8 cellular contexts compared by ENCODE assay signal in the genomic region with DNA sequence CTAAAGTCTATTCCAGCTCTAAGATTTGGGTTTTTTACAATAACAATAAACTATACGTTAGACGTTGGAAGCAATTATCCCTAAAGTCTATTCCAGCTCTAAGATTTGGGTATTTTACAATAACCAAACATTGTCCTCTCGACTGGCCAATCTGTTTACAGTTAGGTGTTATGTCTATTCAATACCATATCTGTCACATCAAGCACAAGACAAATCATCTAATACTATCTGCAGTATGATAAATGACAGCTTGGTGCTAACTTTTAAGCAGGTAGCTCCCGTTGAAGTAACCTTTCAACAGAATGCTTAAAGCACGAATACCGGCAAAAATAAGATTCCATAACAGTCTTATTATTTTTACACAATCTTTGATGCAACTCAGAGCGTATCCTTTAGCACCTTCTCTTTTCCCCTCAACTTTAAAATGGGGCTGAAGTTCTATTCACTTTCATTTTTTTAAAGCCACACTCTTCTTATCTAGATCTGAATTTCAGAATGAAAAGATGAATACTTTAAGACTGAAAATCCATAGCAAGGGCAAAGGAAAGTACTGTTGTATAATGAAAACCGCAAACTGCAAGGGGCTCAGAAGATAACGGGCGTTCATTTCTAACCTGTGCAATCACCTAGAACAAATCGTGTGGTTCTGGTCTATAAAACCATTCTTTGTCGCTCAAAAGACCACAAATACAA. TPM values are rescaled to one million over a fixed set of nuclear protein-coding genes. Genes with fewer than 3 reads are reported as not detected.
DNase-seq lines count a peak whose midpoint lies in the region; ATAC-seq and TF ChIP-seq lines count a peak whose summit lies in the region.

No MANE protein-coding gene starts in this region.

- H3K4me1 ChIP-seq in heart right ventricle (peaks cover 0 to 58% (median 43%) of the 10 kb centered on the region in 9 donors), tibial nerve (peaks cover 0 to 52% (median 18%) of the 10 kb centered on the region in 4 donors)

- TF ChIP-seq CTCF in heart right ventricle (IDR thresholded peaks at IDR 0.05) (no peak), kidney epithelial cell (IDR thresholded peaks at IDR 0.05; ENCODE audit: insufficient read depth, low read length, poor library complexity, severe bottlenecking) (no peak), tibial nerve (IDR thresholded peaks at IDR 0.05) (no peak)

- H3K27me3 ChIP-seq in heart right ventricle = no peaks in the 10 kb centered on the region
- H3K27me3 ChIP-seq in kidney epithelial cell (ENCODE audit: control insufficient read depth, insufficient read depth, low read length) = no peaks in the 10 kb centered on the region
- H3K27me3 ChIP-seq in tibial nerve = no peaks in the 10 kb centered on the region

- H3K4me3 ChIP-seq in heart right ventricle (peak overlapping the region; percentile 58 to 77 (median 66)), kidney epithelial cell (ENCODE audit: low read depth, low read length) (peak overlapping the region; percentile 77), tibial nerve (peak overlapping the region; percentile 56 to 89 (median 62))

- no peak for TF ChIP-seq EP300 in tibial nerve (IDR thresholded peaks at IDR 0.05)

- no peak for ATAC-seq in heart right ventricle
- no peak for ATAC-seq in HG03280 (IDR thresholded peaks at IDR 0.05; ENCODE audit: unreplicated experiment)

- H3K9me3 ChIP-seq in heart right ventricle = no peaks in the 10 kb centered on the region
- H3K9me3 ChIP-seq in tibial nerve = no peaks in the 10 kb centered on the region

- H3K27me3 Mint-ChIP-seq in activated naive CD8-positive, alpha-beta T cell = no peaks in the 10 kb centered on the region

- peaks cover 45% of the 10 kb centered on the region for H3K4me1 Mint-ChIP-seq in activated naive CD8-positive, alpha-beta T cell (ENCODE audit: low read depth)

- peak overlapping the region; percentile 96 for H3K4me3 Mint-ChIP-seq in activated naive CD8-positive, alpha-beta T cell

- peak overlapping the region; percentile 99 for H3K27ac Mint-ChIP-seq in activated naive CD8-positive, alpha-beta T cell

- H3K27ac ChIP-seq in heart right ventricle (peak overlapping the region; percentile 86 to 99 (median 96)), tibial nerve (peak overlapping the region; percentile 93 to 99 (median 96))

- H3K36me3 ChIP-seq in heart right ventricle (peaks cover 0 to 15% (median 0%) of the 10 kb centered on the region in 9 donors), kidney epithelial cell (ENCODE audit: control insufficient read depth, insufficient read depth, low read length) (no peaks in the 10 kb centered on the region), tibial nerve (peaks cover 0 to 4% (median 0%) of the 10 kb centered on the region in 3 donors)

- no peaks in the 10 kb centered on the region for H3K9me3 Mint-ChIP-seq in activated naive CD8-positive, alpha-beta T cell (ENCODE audit: low read depth)

- H3K36me3 Mint-ChIP-seq in activated naive CD8-positive, alpha-beta T cell = peaks cover 3% of the 10 kb centered on the region

- WGBS in heart right ventricle, 2 donors = 0 to 1% methylated on average over 12 of the region's 12 CpGs
- 0 to 1% methylated on average over 12 of the region's 12 CpGs for WGBS in tibial nerve, 2 donors

- intact Hi-C loops in heart right ventricle (cut with DNase I) (loop anchor here (1.0 to 10.0 kb wide), 16 partner anchors 35 to 265 kb away; a partner anchor contains a TSS), cardiac septum (cut with DNase I) (loop anchor here (1.0 to 5.0 kb wide), 4 partner anchors 50 to 261 kb away; a partner anchor contains a TSS)

- DNase-seq in heart right ventricle (no peak), cardiac septum (ENCODE audit: low spot score) (no peak), kidney epithelial cell (ENCODE audit: low read depth) (no peak), tibial nerve (ENCODE audit: low spot score in 2 of 2) (no peak), NCI-H748 treated with DMSO at 0.1 percent for 48 hours (lab: John Stamatoyannopoulos, UW) (no peak), pons (ENCODE audit: low spot score) (no peak)

- TF ChIP-seq POLR2A in tibial nerve (IDR thresholded peaks at IDR 0.05) = no peak

RNA-seq across cellular contexts. Expression of a gene that starts 0.9 kb away (rescaled TPM):
- total RNA-seq in heart right ventricle (100 to 1,000 TPM; 206 to 280 (median 259) TPM), cardiac septum (210 TPM), kidney epithelial cell (129 and 148 TPM in 2 replicates), tibial nerve (100 to 1,000 TPM in 3 of 4 donors, 10 to 100 TPM in 1; 97.5 to 136 (median 126) TPM)
- 100 to 1,000 TPM; 109 to 131 TPM for polyA plus RNA-seq in heart right ventricle

RNA-seq across cellular contexts. Expression of a gene that starts 38.4 kb away (rescaled TPM):
- total RNA-seq in heart right ventricle (10 to 100 TPM; 12.7 to 18.7 (median 16.7) TPM), cardiac septum (19.1 TPM), kidney epithelial cell (19.8 and 25.3 TPM in 2 replicates), tibial nerve (10 to 100 TPM; 20.0 to 26.4 (median 23.3) TPM)
- polyA plus RNA-seq in heart right ventricle = 1 to 10 TPM; 6.6 to 7.7 TPM

RNA-seq across cellular contexts. Expression of a gene that starts 50.5 kb away (rescaled TPM):
- total RNA-seq in heart right ventricle = 100 to 1,000 TPM; 355 to 728 (median 423) TPM
- polyA plus RNA-seq in heart right ventricle = 1,000 to 10,000 TPM; 1,028 to 3,654 TPM
- 436 TPM for total RNA-seq in cardiac septum
- 2,465 and 2,696 TPM in 2 replicates for total RNA-seq in kidney epithelial cell
- 1,000 to 10,000 TPM in 2 of 4 donors, 100 to 1,000 TPM in 2; 803 to 1,127 (median 967) TPM for total RNA-seq in tibial nerve
